Comparison of ENCODE assay signal across 11 cellular contexts in the genomic region with DNA sequence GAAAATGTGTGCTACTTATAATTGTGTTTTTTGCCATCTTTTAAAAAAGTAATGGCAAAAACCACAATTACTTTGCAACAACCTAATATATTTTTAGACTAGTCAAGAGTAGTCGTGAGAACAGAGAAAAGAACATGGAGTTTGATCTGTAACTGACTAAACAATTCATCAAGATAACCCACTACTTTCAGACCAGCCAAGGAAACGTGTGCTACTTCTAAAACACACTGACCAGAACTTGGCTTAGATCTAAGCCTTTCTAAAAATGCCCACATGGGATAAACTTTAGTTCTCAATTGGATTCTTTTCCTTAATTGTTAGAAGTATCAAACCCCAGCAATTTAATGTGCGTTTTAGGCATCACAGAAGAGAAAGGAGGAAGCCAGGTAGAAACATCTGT. TPM values are rescaled to one million over a fixed set of nuclear protein-coding genes. Genes with fewer than 3 reads are reported as not detected.
DNase-seq lines count a peak whose midpoint lies in the region; ATAC-seq and TF ChIP-seq lines count a peak whose summit lies in the region.
"Had no signal": no experiment of that assay in that cellular context is flagged by ENCODE, and none has a peak within 500 bp of the region (broad histone marks: within the 10 kb centered on the region; RNA-seq: fewer than 3 reads in every experiment).

No MANE protein-coding gene starts in this region.

- peaks cover 5% of the 10 kb centered on the region for H3K36me3 Mint-ChIP-seq in activated naive CD4-positive, alpha-beta T cell treated with anti-CD3 and anti-CD28 coated beads for 36 hours (ENCODE audit: low read depth)

- no peak for DNase-seq in activated naive CD4-positive, alpha-beta T cell treated with anti-CD3 and anti-CD28 coated beads for 36 hours
- no peak for DNase-seq in activated naive CD4-positive, alpha-beta T cell treated with anti-CD3 and anti-CD28 coated beads, Interleukin-2, amount 50 U/mL, for 16 hours
- no peak for DNase-seq in adrenal gland
- no peak for DNase-seq in tibial nerve (ENCODE audit: low spot score in 2 of 2)
- no peak for DNase-seq in activated CD4-positive, CD25-positive, alpha-beta regulatory T cell treated with anti-CD3 and anti-CD28 coated beads, Interleukin-2, amount 50 U/mL, for 72 hours
- DNase-seq in Kasumi-1 (lab: John Stamatoyannopoulos, UW) = no peak
- DNase-seq: glutamatergic neuron, NCI-H446, SHP77 treated with DMSO at 0.1 percent for 48 hours had no signal

- TF ChIP-seq CTCF in adrenal gland (IDR thresholded peaks at IDR 0.05) (no peak), tibial nerve (IDR thresholded peaks at IDR 0.05) (no peak)

- H3K4me1 ChIP-seq in adrenal gland (replicated peaks in 1 of 2) = peaks cover 20 to 28% of the 10 kb centered on the region in 2 donors
- H3K4me1 ChIP-seq in mesodermal cell (ENCODE audit: control insufficient read depth, insufficient read depth, low read length, poor library complexity, severe bottlenecking) = peaks cover 27% of the 10 kb centered on the region
- H3K4me1 ChIP-seq in tibial nerve = peaks cover 0 to 15% (median 3%) of the 10 kb centered on the region in 4 donors

- H3K36me3 ChIP-seq in adrenal gland (replicated peaks in 1 of 2) (no peaks in the 10 kb centered on the region), mesodermal cell (ENCODE audit: control insufficient read depth, insufficient read depth, low read length) (no peaks in the 10 kb centered on the region), tibial nerve (no peaks in the 10 kb centered on the region)

- peaks cover 74% of the 10 kb centered on the region for H3K4me1 Mint-ChIP-seq in activated naive CD4-positive, alpha-beta T cell treated with anti-CD3 and anti-CD28 coated beads for 36 hours (ENCODE audit: low read depth)

- peaks cover 2% of the 10 kb centered on the region for H3K9me3 Mint-ChIP-seq in activated naive CD4-positive, alpha-beta T cell treated with anti-CD3 and anti-CD28 coated beads for 36 hours

- H3K4me3 ChIP-seq in adrenal gland (peak overlapping the region in 1 of 4 donors; percentile 18), mesodermal cell (ENCODE audit: extremely low read depth, insufficient read depth, low read length, poor library complexity, severe bottlenecking) (peak overlapping the region; percentile 10), tibial nerve (peak overlapping the region in 2 of 4 donors; percentile 23 to 38)

- intact Hi-C loops in activated naive CD4-positive, alpha-beta T cell treated with anti-CD3 and anti-CD28 coated beads for 36 hours (cut with micrococcal nuclease) = loop anchor here (10.0 kb wide), 1 partner anchor 365 kb away; a partner anchor contains a TSS
- intact Hi-C loops in adrenal gland (cut with DNase I) = no loop called here

- TF ChIP-seq POLR2A in adrenal gland (IDR thresholded peaks at IDR 0.05) = no peak
- no peak for TF ChIP-seq POLR2A in tibial nerve (IDR thresholded peaks at IDR 0.05)

- ATAC-seq in HG02642 (IDR thresholded peaks at IDR 0.05; ENCODE audit: poor library complexity, unreplicated experiment) = no peak

- H3K27ac ChIP-seq in adrenal gland = peak overlapping the region in 4 of 5 donors; percentile 57 to 84 (median 81)
- H3K27ac ChIP-seq in mesodermal cell (ENCODE audit: low read depth, low read length, severe bottlenecking) = peak overlapping the region; percentile 91
- peak overlapping the region in 3 of 4 donors; percentile 62 to 87 (median 84) for H3K27ac ChIP-seq in tibial nerve

- H3K27me3 ChIP-seq in adrenal gland (no peaks in the 10 kb centered on the region), tibial nerve (no peaks in the 10 kb centered on the region)

- TF ChIP-seq EP300 in tibial nerve (IDR thresholded peaks at IDR 0.05) = no peak

- peak overlapping the region; percentile 76 for H3K27ac Mint-ChIP-seq in activated naive CD4-positive, alpha-beta T cell treated with anti-CD3 and anti-CD28 coated beads for 36 hours

- H3K9me3 ChIP-seq in adrenal gland (replicated peaks in 1 of 3) = no peaks in the 10 kb centered on the region
- H3K9me3 ChIP-seq in mesodermal cell (ENCODE audit: control insufficient read depth, low read length) = no peaks in the 10 kb centered on the region
- H3K9me3 ChIP-seq in tibial nerve = no peaks in the 10 kb centered on the region

- CTCF ChIA-PET in activated naive CD4-positive, alpha-beta T cell treated with anti-CD3 and anti-CD28 coated beads for 36 hours (lab: Charles Lee) = no interaction called here

- H3K27me3 Mint-ChIP-seq in activated naive CD4-positive, alpha-beta T cell treated with anti-CD3 and anti-CD28 coated beads for 36 hours (ENCODE audit: low read depth) = no peaks in the 10 kb centered on the region

- 33 to 45% (median 41%) methylated on average over 3 of the region's 3 CpGs for WGBS in adrenal gland, 4 donors
- WGBS in mesodermal cell (ENCODE audit: insufficient coverage in 2 of 2), 2 experiments = 92 to 100% methylated on average over 1 to 2 of the region's 3 CpGs
- WGBS in tibial nerve, 2 donors = 43 to 54% methylated on average over 3 of the region's 3 CpGs

- H3K4me3 Mint-ChIP-seq in activated naive CD4-positive, alpha-beta T cell treated with anti-CD3 and anti-CD28 coated beads for 36 hours = peak overlapping the region; percentile 52

RNA-seq across cellular contexts. Expression of a gene that starts 0.6 kb away (rescaled TPM):
- 10 to 100 TPM in 1 of 2 experiments, 1 to 10 TPM in 1; 10.0 to 11.2 TPM for total RNA-seq in activated naive CD4-positive, alpha-beta T cell treated with anti-CD3 and anti-CD28 coated beads for 36 hours
- total RNA-seq in adrenal gland (100 to 1,000 TPM in 3 of 8 donors, 10 to 100 TPM in 5; 32.1 to 119 (median 76.7) TPM), tibial nerve (100 to 1,000 TPM in 3 of 4 donors, 10 to 100 TPM in 1; 70.7 to 128 (median 126) TPM)
- 10 to 100 TPM; 11.6 to 46.0 (median 27.6) TPM for polyA plus RNA-seq in adrenal gland
- polyA plus RNA-seq in mesodermal cell (2013, experiment 1 of 2) = 87.8 TPM
- 56.2 TPM for polyA plus RNA-seq in mesodermal cell (2013, experiment 2 of 2)

RNA-seq across cellular contexts. Expression of a gene that starts 58.8 kb away (rescaled TPM):
- under 1 TPM; 0.31 to 0.42 TPM for total RNA-seq in activated naive CD4-positive, alpha-beta T cell treated with anti-CD3 and anti-CD28 coated beads for 36 hours
- 10 to 100 TPM in 6 of 8 donors, 1 to 10 TPM in 2; 6.4 to 28.0 (median 19.2) TPM for total RNA-seq in adrenal gland
- 10 to 100 TPM in 1 of 3 donors, 1 to 10 TPM in 2; 6.2 to 17.2 (median 9.1) TPM for polyA plus RNA-seq in adrenal gland
- polyA plus RNA-seq in mesodermal cell (2013, experiment 1 of 2) = 0.37 TPM
- polyA plus RNA-seq in mesodermal cell (2013, experiment 2 of 2) = not detected
- total RNA-seq in tibial nerve = 10 to 100 TPM in 1 of 4 donors, 1 to 10 TPM in 3; 3.1 to 27.0 (median 6.4) TPM
